ENCODE assay signal across 32 cellular contexts in the genomic region with DNA sequence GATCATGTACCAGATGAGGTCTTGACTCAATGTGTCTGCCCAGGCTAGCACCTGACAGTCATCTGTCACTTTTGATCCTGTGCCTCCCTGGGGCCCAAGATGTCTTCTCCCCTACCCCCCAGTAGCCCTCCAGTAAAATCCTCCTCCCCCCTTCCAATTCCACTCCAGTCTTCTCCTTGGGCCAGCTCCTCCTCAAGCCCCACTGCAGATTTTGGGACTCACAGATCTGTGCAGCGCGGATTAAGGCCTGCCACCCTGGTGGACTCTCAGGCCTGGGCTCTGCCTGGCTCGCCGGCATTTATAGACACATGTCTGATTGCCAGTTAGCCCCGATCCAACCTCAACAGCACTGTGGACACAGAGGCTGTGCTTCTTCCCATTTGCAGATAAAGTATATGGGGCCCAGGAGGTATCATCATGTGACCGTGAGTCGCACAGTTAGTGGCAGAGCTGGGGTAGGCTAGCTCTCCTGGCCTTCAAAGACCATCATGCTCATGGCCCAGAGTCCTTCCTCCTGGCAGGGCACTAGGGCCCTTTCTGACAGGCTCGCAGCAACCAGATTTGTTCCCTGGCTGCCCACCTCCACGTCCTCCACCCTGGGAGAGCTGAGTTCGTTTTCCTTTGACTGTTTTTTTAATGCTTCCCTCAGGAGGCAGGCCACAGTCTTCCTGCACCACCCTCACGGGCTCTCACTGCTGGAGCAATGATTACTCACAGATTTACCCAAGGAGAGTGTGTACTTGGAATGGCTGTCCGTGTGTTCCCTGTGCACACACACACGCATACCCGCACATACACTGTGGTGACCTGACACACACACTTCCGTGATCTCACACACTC.
DNase-seq lines count a peak whose midpoint lies in the region; ATAC-seq, FAIRE-seq and TF ChIP-seq lines count a peak whose summit lies in the region.
"Had no signal": no experiment of that assay in that cellular context is flagged by ENCODE, and none has a peak within 500 bp of the region (broad histone marks: within the 10 kb centered on the region; RNA-seq: fewer than 3 reads in every experiment).

No MANE protein-coding gene starts in this region.

- H3K4me1 Mint-ChIP-seq in activated CD8-positive, alpha-beta memory T cell treated with anti-CD3 and anti-CD28 coated beads, Interleukin-2, amount 10 ng/mL, durations not matched to agents 7 days and 5 days: no peaks in the 10 kb centered on the region
- H3K4me1 Mint-ChIP-seq in activated naive CD4-positive, alpha-beta T cell treated with anti-CD3 and anti-CD28 coated beads for 36 hours (ENCODE audit: low read depth): no peaks in the 10 kb centered on the region
- H3K4me1 Mint-ChIP-seq: activated naive CD8-positive, alpha-beta T cell treated with anti-CD3 and anti-CD28 coated beads, Interleukin-2, amount 10 ng/mL, durations not matched to agents 7 days and 5 days; CD14-positive monocyte had no signal

- no peaks in the 10 kb centered on the region for H3K9me3 Mint-ChIP-seq in activated CD8-positive, alpha-beta memory T cell treated with anti-CD3 and anti-CD28 coated beads, Interleukin-2, amount 10 ng/mL, durations not matched to agents 7 days and 5 days (ENCODE audit: low read depth)
- no peaks in the 10 kb centered on the region for H3K9me3 Mint-ChIP-seq in activated naive CD4-positive, alpha-beta T cell treated with anti-CD3 and anti-CD28 coated beads for 36 hours
- H3K9me3 Mint-ChIP-seq: activated CD4-positive, alpha-beta memory T cell treated with anti-CD3 and anti-CD28 coated beads for 36 hours; activated naive CD8-positive, alpha-beta T cell treated with anti-CD3 and anti-CD28 coated beads, Interleukin-2, amount 10 ng/mL, durations not matched to agents 7 days and 5 days; CD14-positive monocyte; HFFc6; naive thymus-derived CD8-positive, alpha-beta T cell; T-helper 2 cell treated with Interferon-gamma antibody and Interleukin-4, amounts not matched to agents 5 μg/mL and 100 μg/mL, for 36 hours had no signal

- no peak overlapping the region for H3K4me3 Mint-ChIP-seq in activated CD8-positive, alpha-beta memory T cell treated with anti-CD3 and anti-CD28 coated beads, Interleukin-2, amount 10 ng/mL, durations not matched to agents 7 days and 5 days
- H3K4me3 Mint-ChIP-seq in activated naive CD4-positive, alpha-beta T cell treated with anti-CD3 and anti-CD28 coated beads for 36 hours: no peak overlapping the region
- H3K4me3 Mint-ChIP-seq: activated CD4-positive, alpha-beta memory T cell treated with anti-CD3 and anti-CD28 coated beads for 36 hours; activated naive CD8-positive, alpha-beta T cell treated with anti-CD3 and anti-CD28 coated beads, Interleukin-2, amount 10 ng/mL, durations not matched to agents 7 days and 5 days; CD14-positive monocyte; HFFc6; naive thymus-derived CD8-positive, alpha-beta T cell; T-helper 2 cell treated with Interferon-gamma antibody and Interleukin-4, amounts not matched to agents 5 μg/mL and 100 μg/mL, for 36 hours had no signal

- H3K27me3 Mint-ChIP-seq in activated CD8-positive, alpha-beta memory T cell treated with anti-CD3 and anti-CD28 coated beads, Interleukin-2, amount 10 ng/mL, durations not matched to agents 7 days and 5 days: peaks cover 21% of the 10 kb centered on the region
- peaks cover 20% of the 10 kb centered on the region for H3K27me3 Mint-ChIP-seq in activated naive CD4-positive, alpha-beta T cell treated with anti-CD3 and anti-CD28 coated beads for 36 hours (ENCODE audit: low read depth)

- no peaks in the 10 kb centered on the region for H3K36me3 ChIP-seq in kidney (ENCODE audit: control insufficient read depth in 1 of 2, insufficient read depth in 2 of 2, low read length in 2 of 2)
- H3K36me3 ChIP-seq: sigmoid colon, tibial nerve had no signal

- H3K4me3 ChIP-seq in kidney (ENCODE audit: low read length in 2 of 2): no peak overlapping the region
- H3K4me3 ChIP-seq: PC-9, psoas muscle, sigmoid colon, tibial nerve had no signal

- no peak for ATAC-seq in activated CD8-positive, alpha-beta memory T cell treated with anti-CD3 and anti-CD28 coated beads, Interleukin-2, amount 10 ng/mL, durations not matched to agents 7 days and 5 days
- ATAC-seq: naive thymus-derived CD8-positive, alpha-beta T cell; psoas muscle had no signal

- no peaks in the 10 kb centered on the region for H3K9me3 ChIP-seq in kidney (ENCODE audit: control insufficient read depth in 1 of 2, low read length in 2 of 2)
- H3K9me3 ChIP-seq: psoas muscle, sigmoid colon, tibial nerve had no signal

- FAIRE-seq in kidney (lab: Jason Lieb, UNC): no peak
- peak; percentile 48 for FAIRE-seq in urothelium cell line (lab: Jason Lieb, UNC)

- no peak overlapping the region for H3K27ac Mint-ChIP-seq in activated CD8-positive, alpha-beta memory T cell treated with anti-CD3 and anti-CD28 coated beads, Interleukin-2, amount 10 ng/mL, durations not matched to agents 7 days and 5 days
- no peak overlapping the region for H3K27ac Mint-ChIP-seq in activated naive CD4-positive, alpha-beta T cell treated with anti-CD3 and anti-CD28 coated beads for 36 hours
- H3K27ac Mint-ChIP-seq: activated CD4-positive, alpha-beta memory T cell treated with anti-CD3 and anti-CD28 coated beads for 36 hours; activated naive CD8-positive, alpha-beta T cell treated with anti-CD3 and anti-CD28 coated beads, Interleukin-2, amount 10 ng/mL, durations not matched to agents 7 days and 5 days; CD14-positive monocyte; HFFc6; naive thymus-derived CD8-positive, alpha-beta T cell; T-helper 2 cell treated with Interferon-gamma antibody and Interleukin-4, amounts not matched to agents 5 μg/mL and 100 μg/mL, for 36 hours had no signal

- no peaks in the 10 kb centered on the region for H3K36me3 Mint-ChIP-seq in activated CD8-positive, alpha-beta memory T cell treated with anti-CD3 and anti-CD28 coated beads, Interleukin-2, amount 10 ng/mL, durations not matched to agents 7 days and 5 days
- H3K36me3 Mint-ChIP-seq in activated naive CD4-positive, alpha-beta T cell treated with anti-CD3 and anti-CD28 coated beads for 36 hours (ENCODE audit: low read depth): no peaks in the 10 kb centered on the region
- H3K36me3 Mint-ChIP-seq: activated CD4-positive, alpha-beta memory T cell treated with anti-CD3 and anti-CD28 coated beads for 36 hours; activated naive CD8-positive, alpha-beta T cell treated with anti-CD3 and anti-CD28 coated beads, Interleukin-2, amount 10 ng/mL, durations not matched to agents 7 days and 5 days; CD14-positive monocyte had no signal

- intact Hi-C loops in kidney (cut with DNase I): no loop called here
- intact Hi-C loops in activated naive CD4-positive, alpha-beta T cell treated with anti-CD3 and anti-CD28 coated beads for 36 hours (cut with micrococcal nuclease): no loop called here

- H3K9ac ChIP-seq in kidney (ENCODE audit: low read length in 2 of 2): no peak overlapping the region

- TF ChIP-seq CTCF in kidney (IDR thresholded peaks at IDR 0.05; ENCODE audit: borderline replicate concordance, extremely low read depth, insufficient read depth): no peak

- CTCF ChIA-PET in activated CD8-positive, alpha-beta memory T cell treated with anti-CD3 and anti-CD28 coated beads, Interleukin-2, amount 10 ng/mL, durations not matched to agents 7 days and 5 days (lab: Charles Lee): no interaction called here
- CTCF ChIA-PET in activated naive CD4-positive, alpha-beta T cell treated with anti-CD3 and anti-CD28 coated beads for 36 hours (lab: Charles Lee): no interaction called here

- no peak overlapping the region for H3K27ac ChIP-seq in kidney (ENCODE audit: low read depth in 2 of 2, low read length in 2 of 2)
- no peak overlapping the region for H3K27ac ChIP-seq in substantia nigra (ENCODE audit: low read depth, low read length, poor library complexity, severe bottlenecking)
- H3K27ac ChIP-seq: PC-9, psoas muscle, sigmoid colon, tibial nerve had no signal

- peak; percentile 34 for DNase-seq in activated CD8-positive, alpha-beta memory T cell treated with anti-CD3 and anti-CD28 coated beads, Interleukin-2, amount 10 ng/mL, durations not matched to agents 7 days and 5 days
- no peak for DNase-seq in activated CD8-positive, alpha-beta memory T cell treated with anti-CD3 and anti-CD28 coated beads, Interleukin-2, amount 50 U/mL, for 4 hours
- DNase-seq in T1000 (lab: John Stamatoyannopoulos, UW): peak; percentile 12
- DNase-seq in kidney: peak; percentile 26
- no peak for DNase-seq in urothelium cell line (ENCODE audit: low spot score)
- no peak for DNase-seq in NCI-H1930 (lab: John Stamatoyannopoulos, UW)
- DNase-seq in substantia nigra (lab: John Stamatoyannopoulos, UW): no peak
- DNase-seq in activated naive CD4-positive, alpha-beta T cell treated with anti-CD3 and anti-CD28 coated beads for 36 hours: no peak
- DNase-seq: 8988T; activated CD4-positive, alpha-beta T cell treated with anti-CD3 and anti-CD28 coated beads for 1 hour; activated effector memory CD4-positive, alpha-beta T cell treated with Interleukin-2 at 50 U/mL for 16 hours; activated naive CD8-positive, alpha-beta T cell treated with anti-CD3 and anti-CD28 coated beads, Interleukin-2, amount 10 ng/mL, durations not matched to agents 7 days and 5 days; cortex of kidney; DND-41; effector memory CD4-positive, alpha-beta T cell; erythroblast; HFFc6; KBM-7; naive thymus-derived CD8-positive, alpha-beta T cell; NCI-H1105 treated with DMSO at 0.1 percent for 48 hours; NCI-H2081; NCI-H526; nucleus accumbens; PC-9; psoas muscle; SHP77; sigmoid colon; stimulated activated CD4-positive, alpha-beta T cell treated with anti-CD3 and anti-CD28 coated beads, Interleukin-4, amount 100 ng/mL, for 1 hour had no signal

- H3K4me1 ChIP-seq in kidney (ENCODE audit: control insufficient read depth in 1 of 2, insufficient read depth in 1 of 2, low read depth in 1 of 2, low read length in 2 of 2): no peaks in the 10 kb centered on the region
- H3K4me1 ChIP-seq: psoas muscle had no signal

Comparison
In these comparisons a context has a peak if more than half of its experiments do, and no peak if none do; other contexts are left out.
1. DNase-seq: peak in activated CD8-positive, alpha-beta memory T cell treated with anti-CD3 and anti-CD28 coated beads, Interleukin-2, amount 10 ng/mL, durations not matched to agents 7 days and 5 days (single experiment), T1000 (single experiment) and kidney (single experiment); none in activated CD8-positive, alpha-beta memory T cell treated with anti-CD3 and anti-CD28 coated beads, Interleukin-2, amount 50 U/mL, for 4 hours (single experiment), urothelium cell line (single experiment), NCI-H1930 (0 of 2), substantia nigra (0 of 49) and activated naive CD4-positive, alpha-beta T cell treated with anti-CD3 and anti-CD28 coated beads for 36 hours (single experiment).